In the genomic region with DNA sequence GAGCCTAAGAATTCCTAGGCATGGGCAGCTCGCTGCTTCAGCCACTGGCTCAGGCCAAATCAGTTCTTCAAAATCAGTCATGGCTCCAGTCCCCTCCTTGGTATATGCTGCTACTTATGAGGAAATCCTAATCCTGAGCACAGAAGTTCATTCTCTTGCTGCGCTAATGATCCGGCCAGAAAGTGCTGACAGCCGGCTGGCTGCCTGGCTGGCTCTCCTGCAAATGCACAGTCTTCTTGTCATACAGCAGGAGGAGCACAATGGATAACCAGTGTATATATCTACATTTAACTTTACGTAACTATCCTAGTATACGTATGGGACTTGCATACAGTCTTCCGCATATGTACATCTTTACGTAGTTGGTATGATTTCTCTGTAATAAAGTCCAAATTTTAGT, we compare ENCODE assay signal across 36 cellular contexts.
"Had no signal": no experiment of that assay in that cellular context is flagged by ENCODE, and none has a peak within 500 bp of the region (broad histone marks: within the 10 kb centered on the region; RNA-seq: fewer than 3 reads in every experiment).

No MANE protein-coding gene starts in this region.

- DNase-seq: activated CD4-positive, alpha-beta memory T cell treated with anti-CD3 and anti-CD28 coated beads for 36 hours; activated CD4-positive, alpha-beta T cell treated with anti-CD3 and anti-CD28 coated beads for 36 hours; activated CD4-positive, alpha-beta T cell treated with anti-CD3 and anti-CD28 coated beads, Interleukin-2, amount 10 ng/mL, durations not matched to agents 24 days and 14 days; activated CD4-positive, CD25-positive, alpha-beta regulatory T cell; activated CD4-positive, CD25-positive, alpha-beta regulatory T cell treated with anti-CD3 and anti-CD28 coated beads, Interleukin-2, amount 50 U/mL, for 72 hours; activated CD8-positive, alpha-beta memory T cell treated with anti-CD3 and anti-CD28 coated beads, Interleukin-2, amount 10 ng/mL, durations not matched to agents 7 days and 5 days; activated CD8-positive, alpha-beta memory T cell treated with anti-CD3 and anti-CD28 coated beads, Interleukin-2, amount 50 U/mL, for 4 hours; activated CD8-positive, alpha-beta T cell treated with anti-CD3 and anti-CD28 coated beads, Interleukin-2, amount 10 ng/mL, durations not matched to agents 7 days and 5 days; activated effector memory CD4-positive, alpha-beta T cell treated with anti-CD3 and anti-CD28 coated beads, Interleukin-2, amount 50 U/mL, for 16 hours; activated naive CD4-positive, alpha-beta T cell treated with anti-CD3 and anti-CD28 coated beads for 36 hours; activated naive CD8-positive, alpha-beta T cell treated with anti-CD3 and anti-CD28 coated beads for 36 hours; activated naive CD8-positive, alpha-beta T cell treated with anti-CD3 and anti-CD28 coated beads, Interleukin-2, amount 50 U/mL, for 24 hours; activated T-cell treated with anti-CD3 and anti-CD28 coated beads, Interleukin-2, amount 50 U/mL, for 1 hour; activated T-cell treated with anti-CD3 and anti-CD28 coated beads, Interleukin-2, amount 50 U/mL, for 48 hours; adrenal gland; amygdala; brain microvascular endothelial cell; central memory CD4-positive, alpha-beta T cell; cerebellar nuclear complex; colonic mucosa; effector CD8-positive, alpha-beta T cell; esophagus squamous epithelium; foreskin melanocyte; T-helper 1 cell; T-helper 17 cell; T1000 had no signal

- H3K4me3 Mint-ChIP-seq: activated CD4-positive, alpha-beta memory T cell treated with anti-CD3 and anti-CD28 coated beads for 36 hours; activated CD4-positive, alpha-beta T cell treated with anti-CD3 and anti-CD28 coated beads for 36 hours; activated CD4-positive, alpha-beta T cell treated with anti-CD3 and anti-CD28 coated beads, Interleukin-2, amount 10 ng/mL, durations not matched to agents 24 days and 14 days; activated CD8-positive, alpha-beta memory T cell treated with anti-CD3 and anti-CD28 coated beads, Interleukin-2, amount 10 ng/mL, durations not matched to agents 7 days and 5 days; activated CD8-positive, alpha-beta T cell treated with anti-CD3 and anti-CD28 coated beads, Interleukin-2, amount 10 ng/mL, durations not matched to agents 7 days and 5 days; activated naive CD4-positive, alpha-beta T cell treated with anti-CD3 and anti-CD28 coated beads for 36 hours; activated naive CD4-positive, alpha-beta T cell treated with anti-CD3 and anti-CD28 coated beads, Interleukin-2, amount 50 U/mL, for 24 hours; activated naive CD8-positive, alpha-beta T cell treated with anti-CD3 and anti-CD28 coated beads for 36 hours; activated naive CD8-positive, alpha-beta T cell treated with anti-CD3 and anti-CD28 coated beads, Interleukin-2, amount 50 U/mL, for 24 hours; activated T-helper 1 cell treated with anti-CD3 and anti-CD28 coated beads, Interleukin-12 subunit alpha, Interleukin-12 subunit beta, Interleukin-2, Interleukin-4 antibody, amounts not matched to agents 30 ng/mL and 10 ng/mL and 1 ng/mL, durations not matched to agents 14 hours and 24 hours and 36 hours; T-helper 17 cell; T-helper 2 cell treated with Interferon-gamma antibody and Interleukin-4, amounts not matched to agents 5 μg/mL and 100 μg/mL, for 36 hours had no signal

- H3K4me3 ChIP-seq: adrenal gland, ascending aorta, colonic mucosa, esophagus squamous epithelium, gastroesophageal sphincter had no signal

- H3K27ac ChIP-seq: adrenal gland, ascending aorta, brain microvascular endothelial cell, colonic mucosa, epithelial cell of prostate, esophagus squamous epithelium, gastroesophageal sphincter had no signal

- ATAC-seq: activated CD4-positive, alpha-beta T cell treated with anti-CD3 and anti-CD28 coated beads for 36 hours; activated CD8-positive, alpha-beta memory T cell treated with anti-CD3 and anti-CD28 coated beads, Interleukin-2, amount 10 ng/mL, durations not matched to agents 7 days and 5 days; activated CD8-positive, alpha-beta T cell treated with anti-CD3 and anti-CD28 coated beads, Interleukin-2, amount 10 ng/mL, durations not matched to agents 7 days and 5 days; activated naive CD8-positive, alpha-beta T cell treated with anti-CD3 and anti-CD28 coated beads, Interleukin-2, amount 50 U/mL, for 24 hours; gastroesophageal sphincter; T-helper 17 cell had no signal

- H3K27me3 Mint-ChIP-seq: activated CD4-positive, alpha-beta memory T cell treated with anti-CD3 and anti-CD28 coated beads for 36 hours; activated CD4-positive, alpha-beta T cell treated with anti-CD3 and anti-CD28 coated beads for 36 hours; activated CD4-positive, alpha-beta T cell treated with anti-CD3 and anti-CD28 coated beads, Interleukin-2, amount 10 ng/mL, durations not matched to agents 24 days and 14 days; activated CD8-positive, alpha-beta memory T cell treated with anti-CD3 and anti-CD28 coated beads, Interleukin-2, amount 10 ng/mL, durations not matched to agents 7 days and 5 days; activated naive CD4-positive, alpha-beta T cell treated with anti-CD3 and anti-CD28 coated beads, Interleukin-2, amount 50 U/mL, for 24 hours; activated naive CD8-positive, alpha-beta T cell treated with anti-CD3 and anti-CD28 coated beads for 36 hours; activated naive CD8-positive, alpha-beta T cell treated with anti-CD3 and anti-CD28 coated beads, Interleukin-2, amount 50 U/mL, for 24 hours; T-helper 17 cell had no signal

- H3K9me3 Mint-ChIP-seq: activated CD4-positive, alpha-beta T cell treated with anti-CD3 and anti-CD28 coated beads, Interleukin-2, amount 10 ng/mL, durations not matched to agents 24 days and 14 days; activated T-helper 1 cell treated with anti-CD3 and anti-CD28 coated beads, Interleukin-12 subunit alpha, Interleukin-12 subunit beta, Interleukin-2, Interleukin-4 antibody, amounts not matched to agents 30 ng/mL and 10 ng/mL and 1 ng/mL, durations not matched to agents 14 hours and 24 hours and 36 hours; activated T-helper 2 cell treated with anti-CD3 and anti-CD28 coated beads, Interferon-gamma antibody, Interleukin-2, Interleukin-4, amounts not matched to agents 10 μg/mL and 5 μg/mL and 100 μg/mL, durations not matched to agents 14 hours and 24 hours and 36 hours; T-helper 2 cell treated with Interferon-gamma antibody and Interleukin-4, amounts not matched to agents 5 μg/mL and 100 μg/mL, for 36 hours had no signal

- H3K9me3 ChIP-seq: adrenal gland, ascending aorta, colonic mucosa, esophagus squamous epithelium, gastroesophageal sphincter had no signal

- H3K4me1 Mint-ChIP-seq: activated CD4-positive, alpha-beta T cell treated with anti-CD3 and anti-CD28 coated beads for 36 hours; activated CD4-positive, alpha-beta T cell treated with anti-CD3 and anti-CD28 coated beads, Interleukin-2, amount 10 ng/mL, durations not matched to agents 24 days and 14 days; activated CD8-positive, alpha-beta memory T cell treated with anti-CD3 and anti-CD28 coated beads, Interleukin-2, amount 10 ng/mL, durations not matched to agents 7 days and 5 days; activated naive CD4-positive, alpha-beta T cell treated with anti-CD3 and anti-CD28 coated beads, Interleukin-2, amount 50 U/mL, for 24 hours; activated naive CD8-positive, alpha-beta T cell treated with anti-CD3 and anti-CD28 coated beads for 36 hours; activated naive CD8-positive, alpha-beta T cell treated with anti-CD3 and anti-CD28 coated beads, Interleukin-2, amount 50 U/mL, for 24 hours; T-helper 17 cell had no signal

- H3K36me3 Mint-ChIP-seq: activated CD4-positive, alpha-beta memory T cell treated with anti-CD3 and anti-CD28 coated beads for 36 hours; activated CD8-positive, alpha-beta memory T cell treated with anti-CD3 and anti-CD28 coated beads, Interleukin-2, amount 10 ng/mL, durations not matched to agents 7 days and 5 days; activated naive CD8-positive, alpha-beta T cell treated with anti-CD3 and anti-CD28 coated beads for 36 hours had no signal

- H3K27me3 ChIP-seq: adrenal gland, ascending aorta, brain microvascular endothelial cell, colonic mucosa, esophagus squamous epithelium, gastroesophageal sphincter had no signal

- H3K4me1 ChIP-seq: adrenal gland, ascending aorta, colonic mucosa, esophagus squamous epithelium, gastroesophageal sphincter had no signal

- FAIRE-seq: bronchial epithelial cell, endometrium, endothelial cell of umbilical vein had no signal

- H3K36me3 ChIP-seq: adrenal gland, ascending aorta, brain microvascular endothelial cell, colonic mucosa, esophagus squamous epithelium, gastroesophageal sphincter had no signal

- H3K27ac Mint-ChIP-seq: activated CD4-positive, alpha-beta memory T cell treated with anti-CD3 and anti-CD28 coated beads for 36 hours; activated CD4-positive, alpha-beta T cell treated with anti-CD3 and anti-CD28 coated beads for 36 hours; activated CD4-positive, alpha-beta T cell treated with anti-CD3 and anti-CD28 coated beads, Interleukin-2, amount 10 ng/mL, durations not matched to agents 24 days and 14 days; activated CD8-positive, alpha-beta memory T cell treated with anti-CD3 and anti-CD28 coated beads, Interleukin-2, amount 10 ng/mL, durations not matched to agents 7 days and 5 days; activated CD8-positive, alpha-beta T cell treated with anti-CD3 and anti-CD28 coated beads, Interleukin-2, amount 10 ng/mL, durations not matched to agents 7 days and 5 days; activated naive CD4-positive, alpha-beta T cell treated with anti-CD3 and anti-CD28 coated beads for 36 hours; activated naive CD4-positive, alpha-beta T cell treated with anti-CD3 and anti-CD28 coated beads, Interleukin-2, amount 50 U/mL, for 24 hours; activated naive CD8-positive, alpha-beta T cell treated with anti-CD3 and anti-CD28 coated beads for 36 hours; activated naive CD8-positive, alpha-beta T cell treated with anti-CD3 and anti-CD28 coated beads, Interleukin-2, amount 50 U/mL, for 24 hours; activated T-helper 1 cell treated with anti-CD3 and anti-CD28 coated beads, Interleukin-12 subunit alpha, Interleukin-12 subunit beta, Interleukin-2, Interleukin-4 antibody, amounts not matched to agents 30 ng/mL and 10 ng/mL and 1 ng/mL, durations not matched to agents 14 hours and 24 hours and 36 hours; activated T-helper 2 cell treated with anti-CD3 and anti-CD28 coated beads, Interferon-gamma antibody, Interleukin-2, Interleukin-4, amounts not matched to agents 10 μg/mL and 5 μg/mL and 100 μg/mL, durations not matched to agents 14 hours and 24 hours and 36 hours; T-helper 17 cell; T-helper 2 cell treated with Interferon-gamma antibody and Interleukin-4, amounts not matched to agents 5 μg/mL and 100 μg/mL, for 36 hours had no signal
